In the genomic region with DNA sequence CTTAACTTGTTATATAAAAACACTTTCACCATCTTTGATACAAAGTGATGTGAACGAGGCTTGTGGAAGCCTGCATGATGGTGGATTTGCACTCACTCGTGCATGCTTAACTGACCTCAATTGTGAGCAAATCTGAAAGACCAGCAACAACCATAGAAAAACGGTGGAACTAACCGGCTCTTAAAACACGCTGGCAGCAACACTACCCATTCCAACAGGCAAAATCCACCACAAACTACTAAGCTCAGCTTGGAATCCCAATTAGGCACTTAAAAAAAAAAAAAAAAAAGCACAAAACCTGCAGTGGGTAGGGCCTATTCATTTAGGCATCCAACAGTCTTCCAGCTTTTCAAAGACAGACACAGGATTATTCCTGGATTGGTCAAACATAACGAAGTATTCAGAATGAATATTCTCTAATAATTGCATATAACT, we compare ENCODE assay signal across 9 cellular contexts. TPM values are rescaled to one million over a fixed set of nuclear protein-coding genes. Genes with fewer than 3 reads are reported as not detected.
DNase-seq lines count a peak whose midpoint lies in the region; ATAC-seq and TF ChIP-seq lines count a peak whose summit lies in the region.
"Had no signal": no experiment of that assay in that cellular context is flagged by ENCODE, and none has a peak within 500 bp of the region (broad histone marks: within the 10 kb centered on the region; RNA-seq: fewer than 3 reads in every experiment).

No MANE protein-coding gene starts in this region.

- peak overlapping the region; percentile 19 for H3K9ac ChIP-seq in endocrine pancreas (ENCODE audit: control insufficient read depth, insufficient read depth, low read length)

- in situ Hi-C loops in Panc1 (cut with HindIII; ENCODE audit: low pct_unique_long_range_greater_than_20kb, low sequenced_read_pairs): no loop called here

- H3K27me3 ChIP-seq in Panc1 (ENCODE audit: control insufficient read depth, insufficient read depth, low read length): no peaks in the 10 kb centered on the region
- no peaks in the 10 kb centered on the region for H3K27me3 ChIP-seq in endocrine pancreas (ENCODE audit: control insufficient read depth, insufficient read depth, low read length)
- H3K27me3 ChIP-seq in neuron (ENCODE audit: insufficient read depth, low read length): no peaks in the 10 kb centered on the region

- peaks cover 65% of the 10 kb centered on the region for H3K4me1 Mint-ChIP-seq in activated T-cell treated with anti-CD3 and anti-CD28 coated beads, Interleukin-2, amount 50 U/mL, for 24 hours (ENCODE audit: low read depth)

- H3K27me3 Mint-ChIP-seq in activated T-cell treated with anti-CD3 and anti-CD28 coated beads, Interleukin-2, amount 50 U/mL, for 24 hours: no peaks in the 10 kb centered on the region

- H3K4me1 ChIP-seq in Panc1 (ENCODE audit: control insufficient read depth, insufficient read depth, low read length): peaks cover 17% of the 10 kb centered on the region; the same call in 1 of the 2 replicates
- H3K4me1 ChIP-seq in endocrine pancreas (ENCODE audit: control insufficient read depth, insufficient read depth, low read length): peaks cover 7% of the 10 kb centered on the region
- H3K4me1 ChIP-seq in neuron (ENCODE audit: insufficient read depth, low read length): peaks cover 28% of the 10 kb centered on the region

- H3K4me3 ChIP-seq in Panc1 (ENCODE audit: low read depth in 2 of 2, low read length in 2 of 2) (peak overlapping the region; percentile 64 to 90), endocrine pancreas (ENCODE audit: control insufficient read depth, insufficient read depth, low read length) (peak overlapping the region; percentile 90), neuron (ENCODE audit: low read length) (peak overlapping the region; percentile 84)

- TF ChIP-seq CTCF in Panc1 (IDR thresholded peaks at IDR 0.05): no peak

- peaks cover 6% of the 10 kb centered on the region for H3K9me3 Mint-ChIP-seq in activated T-cell treated with anti-CD3 and anti-CD28 coated beads, Interleukin-2, amount 50 U/mL, for 24 hours

- H2AFZ ChIP-seq in neuron (ENCODE audit: low read depth, low read length): no peak overlapping the region

- peak overlapping the region; percentile 89 for H3K4me3 Mint-ChIP-seq in activated T-cell treated with anti-CD3 and anti-CD28 coated beads, Interleukin-2, amount 50 U/mL, for 24 hours

- no peak for ATAC-seq in Panc1
- ATAC-seq in HG03045 (IDR thresholded peaks at IDR 0.05; ENCODE audit: unreplicated experiment): no peak
- no peak for ATAC-seq in HG02610 (IDR thresholded peaks at IDR 0.05; ENCODE audit: unreplicated experiment)

- CTCF ChIA-PET in Panc1 (lab: Charles Lee): no interaction called here

- intact Hi-C loops in Panc1 (cut with micrococcal nuclease; ENCODE audit: unreplicated experiment): loop anchor here (5.0 kb wide), 1 partner anchor 61 kb away; no protein-coding TSS in a partner anchor

- BruUV-seq in Panc1 (replicated peaks; lab: Mats Ljungman, UMichigan): TSS peak; percentile 64

- peak overlapping the region; percentile 87 for H3K27ac Mint-ChIP-seq in activated T-cell treated with anti-CD3 and anti-CD28 coated beads, Interleukin-2, amount 50 U/mL, for 24 hours

- DNase-seq in activated T-cell treated with anti-CD3 and anti-CD28 coated beads, Interleukin-2, amount 50 U/mL, for 24 hours: no peak
- no peak for DNase-seq in activated T-cell treated with anti-CD3 and anti-CD28 coated beads, Interleukin-2, amount 50 U/mL, for 1 hour
- DNase-seq in Panc1 (ENCODE audit: low read depth, low spot score): no peak
- DNase-seq in OCI-M2 (lab: John Stamatoyannopoulos, UW; ENCODE audit: unreplicated experiment): no peak

- H3K27ac ChIP-seq in Panc1 (ENCODE audit: low read length): peak overlapping the region; percentile 65; the same call in 1 of the 2 replicates
- H3K27ac ChIP-seq: epithelial cell of prostate had no signal

- no peaks in the 10 kb centered on the region for H3K9me3 ChIP-seq in Panc1 (ENCODE audit: control insufficient read depth, insufficient read depth, low read depth, low read length)
- no peaks in the 10 kb centered on the region for H3K9me3 ChIP-seq in endocrine pancreas (ENCODE audit: control insufficient read depth, low read length)
- no peaks in the 10 kb centered on the region for H3K9me3 ChIP-seq in neuron (ENCODE audit: low read length)

- H3K36me3 Mint-ChIP-seq in activated T-cell treated with anti-CD3 and anti-CD28 coated beads, Interleukin-2, amount 50 U/mL, for 24 hours (ENCODE audit: low read depth): peaks cover 75% of the 10 kb centered on the region

- POLR2A ChIA-PET in Panc1 (lab: Charles Lee): interaction anchor here (0.5 to 0.6 kb wide), 2 partner anchors 35 to 62 kb away, joined by 4 to 5 read pairs; no protein-coding TSS in a partner anchor

- H3K36me3 ChIP-seq in Panc1 (ENCODE audit: control insufficient read depth, insufficient read depth, low read length): peaks cover 3% of the 10 kb centered on the region
- H3K36me3 ChIP-seq in endocrine pancreas (ENCODE audit: control insufficient read depth, insufficient read depth, low read length): no peaks in the 10 kb centered on the region
- H3K36me3 ChIP-seq in neuron (ENCODE audit: insufficient read depth, low read length): peaks cover 6% of the 10 kb centered on the region

RNA-seq across cellular contexts. Expression of gene GDI2, which starts 1.8 kb away (rescaled TPM):
- total RNA-seq in Panc1 (2021; ENCODE audit: unreplicated experiment): 130 TPM
- 85.0 TPM for polyA plus RNA-seq in Panc1 (2012; ENCODE audit: insufficient read length)
